Comparison of ENCODE assay signal across 22 cellular contexts in the genomic region with DNA sequence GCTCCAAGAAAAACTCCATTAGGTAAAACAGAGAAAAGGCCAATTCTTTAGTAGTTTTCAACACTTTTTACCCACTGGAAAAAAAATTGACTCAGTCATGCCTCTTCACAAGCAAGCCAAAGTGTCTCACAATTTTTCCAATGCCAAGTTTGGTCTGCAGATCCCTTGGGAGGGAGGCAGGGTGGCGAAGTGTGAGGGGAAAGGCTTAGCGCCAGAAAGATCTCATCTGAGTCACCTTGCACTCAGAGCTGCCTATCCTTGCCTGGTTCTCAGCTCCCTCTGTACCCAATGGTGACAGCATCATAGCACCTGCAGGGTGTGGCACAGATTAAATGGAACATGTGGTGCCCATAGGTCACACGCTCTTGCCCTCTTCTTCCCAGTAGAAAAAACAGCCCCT.
"Had no signal": no experiment of that assay in that cellular context is flagged by ENCODE, and none has a peak within 500 bp of the region (broad histone marks: within the 10 kb centered on the region; RNA-seq: fewer than 3 reads in every experiment).

No MANE protein-coding gene starts in this region.

- DNase-seq: IMR-90, Karpas-422, KG1, MV-4-11, NCI-H1048, NCI-H1105, NCI-H1417, NCI-H1436 treated with DMSO at 0.1 percent for 48 hours, NCI-H1694, NCI-H187 treated with DMSO at 0.1 percent for 48 hours, NCI-H2029 treated with DMSO at 0.1 percent for 48 hours, NCI-H2171 treated with DMSO at 0.1 percent for 48 hours, NCI-H345, NCI-H446 treated with DMSO at 0.1 percent for 48 hours, NCI-H510A treated with DMSO at 0.1 percent for 48 hours, NCI-H526, NCI-H774, SHP77 treated with DMSO at 0.1 percent for 48 hours, SJCRH30, T-helper 1 cell had no signal

- H3K4me3 ChIP-seq: SJCRH30 had no signal

- ATAC-seq: SK-N-SH treated with all-trans-retinoic acid at 6 μM for 48 hours had no signal

- H3K27ac ChIP-seq: RWPE1, SJCRH30 had no signal

- H3K36me3 ChIP-seq: SJCRH30 had no signal

- H3K27me3 ChIP-seq: SJCRH30 had no signal

- H3K4me1 ChIP-seq: SJCRH30 had no signal
